ENCODE assay signal across 9 cellular contexts in the genomic region with DNA sequence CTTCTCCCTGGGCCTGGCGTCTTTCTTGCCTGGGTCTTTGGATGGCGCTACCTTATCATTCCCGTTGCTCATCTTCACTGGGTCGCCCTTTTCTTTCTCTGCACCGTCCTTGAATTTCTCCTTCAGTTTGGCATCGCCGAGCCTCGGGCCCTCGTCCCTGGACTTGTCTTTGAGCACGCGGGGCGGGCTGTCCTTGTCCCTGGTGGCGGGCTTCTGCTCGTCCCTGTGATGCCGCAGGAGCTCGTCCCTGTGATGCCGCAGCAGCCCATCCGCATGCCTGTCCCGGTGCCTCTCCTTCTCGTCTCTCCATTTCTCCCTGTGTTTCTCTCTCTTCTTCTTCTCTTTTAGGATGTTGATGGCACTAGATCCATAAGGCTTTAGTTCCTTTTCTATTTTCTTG.
"Had no signal": no experiment of that assay in that cellular context is flagged by ENCODE, and none has a peak within 500 bp of the region (broad histone marks: within the 10 kb centered on the region; RNA-seq: fewer than 3 reads in every experiment).

No MANE protein-coding gene starts in this region.

- H3K4me3 ChIP-seq: GM23248, HAP-1 had no signal

- DNase-seq: GM23248, GOT3, H7, HFFc6, KG1 had no signal

- FAIRE-seq: HTR-8/SVneo had no signal

- H3K4me1 ChIP-seq: HAP-1 had no signal

- H3K9me3 Mint-ChIP-seq: HFFc6, IgD-negative memory B cell had no signal

- H3K9ac ChIP-seq: GM23248 had no signal

- H3K27ac Mint-ChIP-seq: HFFc6, IgD-negative memory B cell had no signal

- ATAC-seq: HCT116 had no signal

- H3K9me3 ChIP-seq: HAP-1 had no signal

- H3K27ac ChIP-seq: GM23248 had no signal

- H2AFZ ChIP-seq: GM23248 had no signal

- H3K4me3 Mint-ChIP-seq: HFFc6 had no signal

- H3K27me3 Mint-ChIP-seq: IgD-negative memory B cell had no signal
